Comparison of ENCODE assay signal across 18 cellular contexts in the genomic region with DNA sequence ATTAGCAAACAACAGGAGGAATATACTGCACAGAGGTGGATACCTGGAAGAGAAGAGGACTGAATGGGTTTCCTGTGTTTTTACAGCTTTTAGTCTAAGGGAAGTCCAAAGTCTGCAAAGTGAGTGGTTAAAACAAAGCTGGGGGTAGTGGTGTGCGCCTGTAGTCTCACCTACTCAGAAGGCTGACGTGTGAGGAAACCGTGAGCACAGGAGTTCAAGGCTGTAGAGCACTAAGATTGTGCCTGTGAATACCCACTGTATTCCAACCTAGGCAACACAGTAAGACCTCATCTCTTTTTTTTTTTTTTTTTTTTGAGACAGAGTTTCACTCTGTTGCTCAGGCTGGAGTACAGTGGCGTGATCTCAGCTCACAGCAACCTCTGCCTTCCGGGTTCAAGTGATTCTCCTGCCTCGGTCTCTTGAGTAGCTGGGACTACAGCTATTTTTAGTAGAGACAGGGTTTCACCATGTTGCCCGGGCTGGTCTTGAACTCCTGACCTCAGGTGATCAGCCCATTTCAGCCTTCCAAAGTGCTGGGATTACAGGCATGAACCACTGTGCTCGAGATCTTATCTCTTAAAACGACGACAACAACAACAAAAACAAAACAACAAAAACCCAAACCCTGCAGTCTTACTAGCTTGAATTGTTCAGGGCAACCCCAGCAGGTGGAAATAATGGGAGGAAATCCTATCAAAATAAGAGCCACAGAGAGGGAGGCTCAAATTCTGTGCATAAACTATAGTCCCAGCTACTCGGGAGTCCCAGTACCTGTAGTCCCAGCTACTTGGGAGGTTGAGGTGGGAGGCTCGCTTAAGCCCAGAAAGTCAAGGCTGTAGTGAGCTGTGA. TPM values are rescaled to one million over a fixed set of nuclear protein-coding genes. Genes with fewer than 3 reads are reported as not detected.
DNase-seq lines count a peak whose midpoint lies in the region; ATAC-seq lines count a peak whose summit lies in the region.
"Had no signal": no experiment of that assay in that cellular context is flagged by ENCODE, and none has a peak within 500 bp of the region (broad histone marks: within the 10 kb centered on the region; RNA-seq: fewer than 3 reads in every experiment).

No MANE protein-coding gene starts in this region.

- no peak overlapping the region for H3K4me3 Mint-ChIP-seq in activated T-cell treated with anti-CD3 and anti-CD28 coated beads, Interleukin-2, amount 50 U/mL, for 24 hours
- no peak overlapping the region for H3K4me3 Mint-ChIP-seq in stimulated activated memory B cell treated with anti-CD40 and anti-IgM and Interleukin-4, amounts not matched to agents 10 μg/mL and 1 μg/mL and 100 μg/mL, for 72 hours
- H3K4me3 Mint-ChIP-seq: activated CD4-positive, alpha-beta memory T cell treated with anti-CD3 and anti-CD28 coated beads, Interleukin-2, amount 10 ng/mL, durations not matched to agents 7 days and 5 days; HFFc6 had no signal

- H3K9me3 Mint-ChIP-seq in activated T-cell treated with anti-CD3 and anti-CD28 coated beads, Interleukin-2, amount 50 U/mL, for 24 hours, result no peaks in the 10 kb centered on the region
- no peaks in the 10 kb centered on the region for H3K9me3 Mint-ChIP-seq in stimulated activated memory B cell treated with anti-CD40 and anti-IgM and Interleukin-4, amounts not matched to agents 10 μg/mL and 1 μg/mL and 100 μg/mL, for 72 hours
- H3K9me3 Mint-ChIP-seq: activated CD4-positive, alpha-beta memory T cell treated with anti-CD3 and anti-CD28 coated beads, Interleukin-2, amount 10 ng/mL, durations not matched to agents 7 days and 5 days; HFFc6 had no signal

- H3K27ac Mint-ChIP-seq in activated T-cell treated with anti-CD3 and anti-CD28 coated beads, Interleukin-2, amount 50 U/mL, for 24 hours, result peak overlapping the region; percentile 3
- no peak overlapping the region for H3K27ac Mint-ChIP-seq in stimulated activated memory B cell treated with anti-CD40 and anti-IgM and Interleukin-4, amounts not matched to agents 10 μg/mL and 1 μg/mL and 100 μg/mL, for 72 hours
- H3K27ac Mint-ChIP-seq: activated CD4-positive, alpha-beta memory T cell treated with anti-CD3 and anti-CD28 coated beads, Interleukin-2, amount 10 ng/mL, durations not matched to agents 7 days and 5 days; HFFc6 had no signal

- H3K27me3 Mint-ChIP-seq in activated T-cell treated with anti-CD3 and anti-CD28 coated beads, Interleukin-2, amount 50 U/mL, for 24 hours, result no peaks in the 10 kb centered on the region
- no peaks in the 10 kb centered on the region for H3K27me3 Mint-ChIP-seq in stimulated activated memory B cell treated with anti-CD40 and anti-IgM and Interleukin-4, amounts not matched to agents 10 μg/mL and 1 μg/mL and 100 μg/mL, for 72 hours

- ATAC-seq in stimulated activated memory B cell treated with anti-CD40 and anti-IgM and Interleukin-4, amounts not matched to agents 10 μg/mL and 1 μg/mL and 100 μg/mL, for 72 hours, result no peak
- ATAC-seq: PC-3, SK-N-SH treated with all-trans-retinoic acid at 6 μM for 48 hours had no signal

- no peak for DNase-seq in activated T-cell treated with anti-CD3 and anti-CD28 coated beads, Interleukin-2, amount 50 U/mL, for 24 hours
- DNase-seq in activated T-cell treated with anti-CD3 and anti-CD28 coated beads for 4 hours (no peak), RPMI8226 (peak; percentile 46), iPS-NIHi11 (ENCODE audit: low spot score) (peak; percentile 37), renal cortical epithelial cell (ENCODE audit: low read depth) (peak; percentile 43), GF-D8 (lab: John Stamatoyannopoulos, UW) (no peak)
- DNase-seq in activated CD4-positive, CD25-positive, alpha-beta regulatory T cell treated with anti-CD3 and anti-CD28 coated beads, Interleukin-2, amount 50 U/mL, for 72 hours, result no peak
- DNase-seq: activated CD4-positive, alpha-beta memory T cell treated with anti-CD3 and anti-CD28 coated beads, Interleukin-2, amount 10 ng/mL, durations not matched to agents 7 days and 5 days; aorta; foreskin melanocyte; HFFc6; NCI-H2029 treated with DMSO at 0.1 percent for 48 hours; NCI-H524; PC-3; psoas muscle; stimulated activated CD4-positive, alpha-beta T cell treated with anti-CD3 and anti-CD28 coated beads, Interleukin-15, amount 100 ng/mL, for 24 hours had no signal

- H3K36me3 Mint-ChIP-seq in activated T-cell treated with anti-CD3 and anti-CD28 coated beads, Interleukin-2, amount 50 U/mL, for 24 hours (ENCODE audit: low read depth), result no peaks in the 10 kb centered on the region
- H3K36me3 Mint-ChIP-seq in stimulated activated memory B cell treated with anti-CD40 and anti-IgM and Interleukin-4, amounts not matched to agents 10 μg/mL and 1 μg/mL and 100 μg/mL, for 72 hours, result no peaks in the 10 kb centered on the region

- peaks cover 17% of the 10 kb centered on the region for H3K4me1 Mint-ChIP-seq in activated T-cell treated with anti-CD3 and anti-CD28 coated beads, Interleukin-2, amount 50 U/mL, for 24 hours (ENCODE audit: low read depth)
- peaks cover 11% of the 10 kb centered on the region for H3K4me1 Mint-ChIP-seq in stimulated activated memory B cell treated with anti-CD40 and anti-IgM and Interleukin-4, amounts not matched to agents 10 μg/mL and 1 μg/mL and 100 μg/mL, for 72 hours

RNA-seq across cellular contexts. Expression of gene ATP6V0A1, which starts 16.7 kb away (rescaled TPM):
- 43.6 and 137 TPM in 2 replicates for total RNA-seq in renal cortical epithelial cell

RNA-seq across cellular contexts. Expression of gene CAVIN1, which starts 18.9 kb away (rescaled TPM):
- total RNA-seq in renal cortical epithelial cell, result 256 and 383 TPM in 2 replicates
- total RNA-seq: PC-3 had no signal

RNA-seq across cellular contexts. Expression of gene STAT3, which starts 53.7 kb away (rescaled TPM):
- total RNA-seq in renal cortical epithelial cell, result 118 and 270 TPM in 2 replicates
- total RNA-seq: PC-3 had no signal

Comparison
In these comparisons a context has a peak if more than half of its experiments do, and no peak if none do; other contexts are left out.
1. DNase-seq: peak in RPMI8226 (single experiment), iPS-NIHi11 (single experiment) and renal cortical epithelial cell (single experiment); none in activated T-cell treated with anti-CD3 and anti-CD28 coated beads, Interleukin-2, amount 50 U/mL, for 24 hours (single experiment), activated T-cell treated with anti-CD3 and anti-CD28 coated beads for 4 hours (single experiment), activated CD4-positive, CD25-positive, alpha-beta regulatory T cell treated with anti-CD3 and anti-CD28 coated beads, Interleukin-2, amount 50 U/mL, for 72 hours (single experiment) and GF-D8 (single experiment).